10 cellular contexts compared by ENCODE assay signal in genomic region chr6:36241728-36242127, GRCh38. TPM values are rescaled to one million over a fixed set of nuclear protein-coding genes. Genes with fewer than 3 reads are reported as not detected.
DNase-seq lines count a peak whose midpoint lies in the region; ATAC-seq, FAIRE-seq and TF ChIP-seq lines count a peak whose summit lies in the region.
"Had no signal": no experiment of that assay in that cellular context is flagged by ENCODE, and none has a peak within 500 bp of the region (broad histone marks: within the 10 kb centered on the region; RNA-seq: fewer than 3 reads in every experiment).

No MANE protein-coding gene starts in this region.

- peak; percentile 60 for DNase-seq in GM12865 (ENCODE audit: low read depth)
- peak; percentile 71 for DNase-seq in OCI-LY7 (ENCODE audit: low spot score)
- DNase-seq in inferior parietal cortex (ENCODE audit: extremely low spot score) = peak; percentile 60
- DNase-seq in small intestine = no peak
- DNase-seq in NCI-H82 (lab: John Stamatoyannopoulos, UW) = no peak
- DNase-seq in DMS79 (lab: John Stamatoyannopoulos, UW) = no peak
- DNase-seq in osteoblast (ENCODE audit: insufficient read length, low spot score, missing footprints) = no peak
- DNase-seq: stimulated activated CD4-positive, alpha-beta T cell treated with anti-CD3 and anti-CD28 coated beads, Interleukin-2, amount 100 ng/mL, for 48 hours had no signal

- no peak overlapping the region for H3K4me3 ChIP-seq in GM12865 (ENCODE audit: low read depth, low read length)
- H3K4me3 ChIP-seq in OCI-LY7 (ENCODE audit: low read depth, low read length, poor library complexity, severe bottlenecking) = peak overlapping the region; percentile 17
- no peak overlapping the region for H3K4me3 ChIP-seq in small intestine (ENCODE audit: low read depth in 1 of 2, low read length in 2 of 2)
- no peak overlapping the region for H3K4me3 ChIP-seq in osteoblast (ENCODE audit: insufficient read depth, low read length)

- WGBS in small intestine, 3 donors = 52 to 74% (median 60%) methylated on average over 10 of the region's 10 CpGs

- peak; percentile 67 for ATAC-seq in HG02610 (IDR thresholded peaks at IDR 0.05; ENCODE audit: unreplicated experiment)
- ATAC-seq: esophagus mucosa had no signal

- H3K9me2 ChIP-seq in OCI-LY7 (ENCODE audit: insufficient read depth, low read length) = no peaks in the 10 kb centered on the region

- intact Hi-C loops in OCI-LY7 (cut with micrococcal nuclease; ENCODE audit: unreplicated experiment) = no loop called here

- CTCF ChIA-PET in OCI-LY7 (lab: Charles Lee; ENCODE audit: unreplicated experiment) = no interaction called here

- peak overlapping the region; percentile 59 for H3K4me2 ChIP-seq in OCI-LY7 (ENCODE audit: low read length)
- no peak overlapping the region for H3K4me2 ChIP-seq in osteoblast (ENCODE audit: insufficient read depth, low read length)

- TF ChIP-seq CTCF in GM12865 (IDR thresholded peaks at IDR 0.05; ENCODE audit: insufficient read depth, low read depth, low read length, missing control alignments) = no peak
- TF ChIP-seq CTCF in OCI-LY7 (conservative IDR thresholded peaks at IDR 0.05; ENCODE audit: low read length) = no peak
- no peak for TF ChIP-seq CTCF in osteoblast (IDR thresholded peaks at IDR 0.05; ENCODE audit: extremely low read depth, low read depth, low read length)

- no peaks in the 10 kb centered on the region for H3K27me3 ChIP-seq in small intestine (ENCODE audit: control insufficient read depth in 2 of 2, insufficient read depth in 2 of 2, low read length in 2 of 2)
- H3K27me3 ChIP-seq in osteoblast (ENCODE audit: insufficient read depth, low read length) = peaks cover 10% of the 10 kb centered on the region

- FAIRE-seq in small intestine (lab: Jason Lieb, UNC) = no peak

- BruUV-seq in OCI-LY7 (replicated peaks; lab: Mats Ljungman, UMichigan) = no TSS peak

- H3K36me3 ChIP-seq in OCI-LY7 (ENCODE audit: insufficient read depth, low read length) (no peaks in the 10 kb centered on the region), small intestine (ENCODE audit: control insufficient read depth in 2 of 2, insufficient read depth in 2 of 2, low read length in 2 of 2) (no peaks in the 10 kb centered on the region), osteoblast (ENCODE audit: insufficient read depth, low read length) (no peaks in the 10 kb centered on the region)

- H4K20me1 ChIP-seq in OCI-LY7 (ENCODE audit: insufficient read depth, low read length) (no peaks in the 10 kb centered on the region), osteoblast (ENCODE audit: insufficient read depth, low read length) (no peaks in the 10 kb centered on the region)

- POLR2A ChIA-PET in OCI-LY7 (lab: Charles Lee) = no interaction called here

- H3K27ac ChIP-seq in OCI-LY7 (ENCODE audit: low read depth, low read length, poor library complexity, severe bottlenecking) (no peak overlapping the region), small intestine (ENCODE audit: low read depth in 1 of 2, low read length in 1 of 2) (no peak overlapping the region), osteoblast (ENCODE audit: low read depth, low read length) (no peak overlapping the region)

- H3K9me3 ChIP-seq in OCI-LY7 (ENCODE audit: low read length) = no peaks in the 10 kb centered on the region
- no peaks in the 10 kb centered on the region for H3K9me3 ChIP-seq in small intestine (ENCODE audit: control insufficient read depth, low read depth)
- no peaks in the 10 kb centered on the region for H3K9me3 ChIP-seq in osteoblast (ENCODE audit: low read depth, low read length)

- H3K79me2 ChIP-seq in OCI-LY7 (ENCODE audit: insufficient read depth, low read depth, low read length) = no peaks in the 10 kb centered on the region
- no peaks in the 10 kb centered on the region for H3K79me2 ChIP-seq in osteoblast (ENCODE audit: insufficient read depth, low read length)

- H3K4me1 ChIP-seq in OCI-LY7 (ENCODE audit: insufficient read depth, low read length, poor library complexity, severe bottlenecking) (peaks cover 38% of the 10 kb centered on the region), small intestine (ENCODE audit: control insufficient read depth in 2 of 2, insufficient read depth in 1 of 2, low read depth in 1 of 2, low read length in 1 of 2) (peaks cover 0 to 2% of the 10 kb centered on the region in 2 donors), osteoblast (ENCODE audit: insufficient read depth, low read length) (no peaks in the 10 kb centered on the region)

- no peak overlapping the region for H2AFZ ChIP-seq in OCI-LY7 (ENCODE audit: low read length)
- H2AFZ ChIP-seq in osteoblast (ENCODE audit: low read length) = no peak overlapping the region

RNA-seq across cellular contexts. Expression of gene PNPLA1, which starts 28.1 kb away (rescaled TPM):
- not detected in 2 replicates for total RNA-seq in OCI-LY7 (2014; rRNA removed; shearing (Covaris generic))
- not detected in 2 replicates for total RNA-seq in OCI-LY7 (2022)
- polyA plus RNA-seq in small intestine = 1 to 10 TPM in 2 of 3 donors, under 1 TPM in 1; 0.55 to 2.7 (median 1.3) TPM
- under 0.01 TPM in 1 of 2 replicates, not detected in the other for total RNA-seq in osteoblast

RNA-seq across cellular contexts. Expression of gene BRPF3, which starts 45.2 kb away (rescaled TPM):
- 3.9 and 10.4 TPM in 2 replicates for total RNA-seq in OCI-LY7 (2014; rRNA removed; shearing (Covaris generic))
- total RNA-seq in OCI-LY7 (2022) (11.0 and 12.0 TPM in 2 replicates), osteoblast (17.7 and 18.8 TPM in 2 replicates)
- 10 to 100 TPM; 12.7 to 20.6 (median 18.6) TPM for polyA plus RNA-seq in small intestine

Comparison
In these comparisons a context has a peak if more than half of its experiments do, and no peak if none do; other contexts are left out.
1. DNase-seq: peak in GM12865 (single experiment), OCI-LY7 (single experiment) and inferior parietal cortex (single experiment); none in small intestine (single experiment), NCI-H82 (single experiment), DMS79 (single experiment) and osteoblast (single experiment).